22 cellular contexts compared by ENCODE assay signal in genomic region chr17:13384626-13385025, GRCh38.
"Had no signal": no experiment of that assay in that cellular context is flagged by ENCODE, and none has a peak within 500 bp of the region (broad histone marks: within the 10 kb centered on the region; RNA-seq: fewer than 3 reads in every experiment).

No MANE protein-coding gene starts in this region.

- H3K27me3 ChIP-seq: foreskin keratinocyte, hepatocyte, neural progenitor cell, spleen, upper lobe of right lung had no signal

- H3K27ac ChIP-seq: foreskin keratinocyte, lower lobe of right lung, neural progenitor cell, upper lobe of right lung, VCaP had no signal

- H3K4me3 ChIP-seq: hepatocyte, lower lobe of right lung, neural progenitor cell, spleen, upper lobe of right lung had no signal

- H3K4me1 ChIP-seq: foreskin keratinocyte, lower lobe of right lung, upper lobe of right lung had no signal

- H3K9me3 ChIP-seq: lower lobe of right lung, spleen, upper lobe of right lung had no signal

- H2AFZ ChIP-seq: hepatocyte had no signal

- DNase-seq: activated CD4-positive, alpha-beta T cell treated with anti-CD3 and anti-CD28 coated beads, Interleukin-2, amount 10 ng/mL, durations not matched to agents 7 days and 5 days; activated CD8-positive, alpha-beta memory T cell treated with anti-CD3 and anti-CD28 coated beads, Interleukin-2, amount 10 ng/mL, durations not matched to agents 7 days and 5 days; activated CD8-positive, alpha-beta T cell treated with anti-CD3 and anti-CD28 coated beads for 36 hours; activated gamma-delta T cell treated with Interleukin-2 at 50 U/mL for 16 hours; activated T-cell treated with anti-CD3 and anti-CD28 coated beads for 4 hours; aorta; foreskin keratinocyte; glutamatergic neuron; immature natural killer cell; lower lobe of right lung; naive thymus-derived CD4-positive, alpha-beta T cell; retina; spleen; stimulated activated CD4-positive, alpha-beta T cell treated with anti-CD3 and anti-CD28 coated beads, Interleukin-4, amount 100 ng/mL, for 1 hour; stimulated activated naive CD4-positive, alpha-beta T cell; upper lobe of right lung had no signal

- H3K9ac ChIP-seq: neural progenitor cell had no signal

- H3K4me2 ChIP-seq: hepatocyte, neural progenitor cell had no signal

- ATAC-seq: activated CD4-positive, CD25-positive, alpha-beta regulatory T cell treated with anti-CD3 and anti-CD28 coated beads, Interleukin-2, amount 50 U/mL, for 24 hours; activated CD8-positive, alpha-beta memory T cell treated with anti-CD3 and anti-CD28 coated beads, Interleukin-2, amount 10 ng/mL, durations not matched to agents 7 days and 5 days; activated CD8-positive, alpha-beta T cell treated with anti-CD3 and anti-CD28 coated beads for 36 hours; activated naive CD4-positive, alpha-beta T cell treated with anti-CD3 and anti-CD28 coated beads, Interleukin-2, amount 50 U/mL, for 72 hours; left lobe of liver had no signal

- H3K79me2 ChIP-seq: hepatocyte had no signal

- H3K36me3 ChIP-seq: lower lobe of right lung, neural progenitor cell, spleen, upper lobe of right lung had no signal
